In genomic region chr5:78629590-78629989, GRCh38 we compare ENCODE assay signal across 12 cellular contexts. TPM values are rescaled to one million over a fixed set of nuclear protein-coding genes. Genes with fewer than 3 reads are reported as not detected.
A peak's percentile ranks its signal among the peaks of the same experiment; 100 is the strongest.
DNase-seq lines count a peak whose midpoint lies in the region; ATAC-seq and TF ChIP-seq lines count a peak whose summit lies in the region.
"Had no signal": no experiment of that assay in that cellular context is flagged by ENCODE, and none has a peak within 500 bp of the region (broad histone marks: within the 10 kb centered on the region; RNA-seq: fewer than 3 reads in every experiment).

No MANE protein-coding gene starts in this region.

- no peak overlapping the region for H2BK15ac ChIP-seq in IMR-90 (ENCODE audit: low read depth, low read length)

- TF ChIP-seq CTCF in IMR-90 (conservative IDR thresholded peaks at IDR 0.05; ENCODE audit: low read depth, low read length), result no peak
- no peak for TF ChIP-seq CTCF in uterus (IDR thresholded peaks at IDR 0.05)
- no peak for TF ChIP-seq CTCF in omental fat pad (IDR thresholded peaks at IDR 0.05)

- no peak for TF ChIP-seq RAD21 in IMR-90 (IDR thresholded peaks at IDR 0.05; ENCODE audit: low read length)

- no peak overlapping the region; the same call in 1 of the 2 replicates for H3K14ac ChIP-seq in IMR-90 (replicated peaks; ENCODE audit: low read depth, low read length)

- POLR2A ChIA-PET in IMR-90 (lab: Charles Lee; ENCODE audit: unreplicated experiment), result no interaction called here

- no peaks in the 10 kb centered on the region for H3K27me3 ChIP-seq in BLaER1 treated with 17β-estradiol and CSF1 and Interleukin-3, amounts not matched to agents 10 nM and 100 nM
- H3K27me3 ChIP-seq in IMR-90 (ENCODE audit: control insufficient read depth, insufficient read depth, low read length) (no peaks in the 10 kb centered on the region), uterus (no peaks in the 10 kb centered on the region)

- H3K18ac ChIP-seq in IMR-90 (ENCODE audit: low read depth, low read length), result no peak overlapping the region

- DNase-seq in IMR-90 (no peak), uterus (no peak), SW 1271 (lab: John Stamatoyannopoulos, UW) (no peak), AG20443 (ENCODE audit: low spot score) (no peak), omental fat pad (ENCODE audit: low spot score) (no peak)
- DNase-seq: Calu3; CD4-positive, CD25-positive, alpha-beta regulatory T cell; DMS 273 treated with DMSO at 0.1 percent for 48 hours; H7 had no signal

- H3K56ac ChIP-seq in IMR-90 (ENCODE audit: extremely low read depth, insufficient read depth, low read length), result no peak overlapping the region

- peaks cover 37 to 88% of the 10 kb centered on the region in 2 experiments for H3K79me1 ChIP-seq in IMR-90 (ENCODE audit: low read depth in 1 of 2, low read length in 2 of 2)

- in situ Hi-C loops in IMR-90 (cut with MboI; ENCODE audit: low sequenced_read_pairs), result no loop called here

- no TSS peak for BruUV-seq in IMR-90 (replicated peaks; lab: Mats Ljungman, UMichigan)

- H3K9ac ChIP-seq in BLaER1 treated with 17β-estradiol and CSF1 and Interleukin-3, amounts not matched to agents 10 nM and 100 nM, result no peak overlapping the region
- H3K9ac ChIP-seq in IMR-90 (ENCODE audit: low read depth, low read length), result no peak overlapping the region

- H3K27ac ChIP-seq in BLaER1 treated with 17β-estradiol and CSF1 and Interleukin-3, amounts not matched to agents 10 nM and 100 nM, result no peak overlapping the region
- H3K27ac ChIP-seq in IMR-90 (ENCODE audit: insufficient read depth, low read length) (no peak overlapping the region), mesodermal cell (ENCODE audit: low read depth, low read length, severe bottlenecking) (peak overlapping the region; percentile 64), uterus (peak overlapping the region; percentile 75 to 79)

- CTCF ChIA-PET in IMR-90 (lab: Yijun Ruan, JAX), result interaction anchor here (0.6 kb wide), 1 partner anchor 8 kb away, joined by 3 read pairs; no protein-coding TSS in a partner anchor

- H2AFZ ChIP-seq in IMR-90 (replicated peaks; ENCODE audit: low read length, poor library complexity), result no peak overlapping the region
- H2AFZ ChIP-seq: GM23338 had no signal

- TF ChIP-seq POLR2A in IMR-90 (IDR thresholded peaks at IDR 0.05; ENCODE audit: low read depth, low read length) (no peak), uterus (IDR thresholded peaks at IDR 0.05) (no peak)

- H2BK120ac ChIP-seq in IMR-90 (ENCODE audit: low read depth, low read length), result no peak overlapping the region

- peak overlapping the region; percentile 43; the same call in 1 of the 2 replicates for H3K23ac ChIP-seq in IMR-90 (ENCODE audit: low read depth, low read length)

- H3K36me3 ChIP-seq in BLaER1 treated with 17β-estradiol and CSF1 and Interleukin-3, amounts not matched to agents 10 nM and 100 nM, result peaks cover 0 to 72% (median 0%) of the 10 kb centered on the region in 11 experiments; a peak in 8 of 22 replicates
- peaks cover 58% of the 10 kb centered on the region for H3K36me3 ChIP-seq in IMR-90 (ENCODE audit: control insufficient read depth, insufficient read depth, low read length)
- peaks cover 75% of the 10 kb centered on the region for H3K36me3 ChIP-seq in mesodermal cell (ENCODE audit: control insufficient read depth, insufficient read depth, low read length)
- no peaks in the 10 kb centered on the region for H3K36me3 ChIP-seq in uterus

- peak overlapping the region; percentile 20; the same call in 1 of the 2 replicates for H2AK5ac ChIP-seq in IMR-90 (ENCODE audit: low read depth, low read length)

- H3K4me1 ChIP-seq in BLaER1 treated with 17β-estradiol and CSF1 and Interleukin-3, amounts not matched to agents 10 nM and 100 nM, result peaks cover 59 to 73% (median 66%) of the 10 kb centered on the region in 10 experiments
- H3K4me1 ChIP-seq in IMR-90 (ENCODE audit: control insufficient read depth, insufficient read depth, low read length) (peaks cover 28% of the 10 kb centered on the region), mesodermal cell (ENCODE audit: control insufficient read depth, insufficient read depth, low read length, poor library complexity, severe bottlenecking) (peaks cover 36% of the 10 kb centered on the region), uterus (peaks cover 0 to 11% of the 10 kb centered on the region in 2 donors)

- ATAC-seq in IMR-90 (ENCODE audit: low read depth) (no peak), omental fat pad (ENCODE audit: low FRiP score) (no peak)
- ATAC-seq: GM23338 had no signal

- no peak overlapping the region for H4K5ac ChIP-seq in IMR-90 (ENCODE audit: low read depth, low read length)

- no peak overlapping the region for H4K8ac ChIP-seq in IMR-90 (ENCODE audit: low read depth in 2 of 2, low read length in 2 of 2)

- no peak overlapping the region for H2AK9ac ChIP-seq in IMR-90 (replicated peaks; ENCODE audit: low read depth, low read length, poor library complexity)

- intact Hi-C loops in IMR-90 (cut with micrococcal nuclease) (loop anchor here (5.0 to 10.0 kb wide), 3 partner anchors 162 to 305 kb away; partner anchors contain the start of gene SCAMP1), uterus (cut with DNase I; ENCODE audit: low total_unique reads) (no loop called here)

- peak overlapping the region; percentile 66 to 90 (median 83); a peak in 21 of 22 replicates for H3K4me2 ChIP-seq in BLaER1 treated with 17β-estradiol and CSF1 and Interleukin-3, amounts not matched to agents 10 nM and 100 nM
- no peak overlapping the region for H3K4me2 ChIP-seq in IMR-90 (ENCODE audit: low read depth, low read length)
- H3K4me2 ChIP-seq: GM23338 had no signal

- H3K9me3 ChIP-seq in BLaER1 treated with 17β-estradiol and CSF1 and Interleukin-3, amounts not matched to agents 10 nM and 100 nM (replicated peaks in 1 of 11), result peaks cover 0 to 27% (median 0%) of the 10 kb centered on the region in 11 experiments; a peak in 5 of 22 replicates
- no peaks in the 10 kb centered on the region for H3K9me3 ChIP-seq in IMR-90 (ENCODE audit: control insufficient read depth, insufficient read depth, low read length)
- peaks cover 8% of the 10 kb centered on the region for H3K9me3 ChIP-seq in mesodermal cell (ENCODE audit: control insufficient read depth, low read length)
- H3K9me3 ChIP-seq in uterus, result no peaks in the 10 kb centered on the region

- no peak overlapping the region for H4K91ac ChIP-seq in IMR-90 (ENCODE audit: insufficient read depth, low read depth, low read length)

- no peak overlapping the region for H2BK5ac ChIP-seq in IMR-90 (ENCODE audit: low read depth, low read length, poor library complexity, severe bottlenecking)

- no peak overlapping the region for H3K4ac ChIP-seq in IMR-90 (ENCODE audit: low read depth, low read length)

- no peak overlapping the region for H3K4me3 ChIP-seq in BLaER1 treated with 17β-estradiol and CSF1 and Interleukin-3, amounts not matched to agents 10 nM and 100 nM
- H3K4me3 ChIP-seq in IMR-90 (ENCODE audit: insufficient read depth, low read depth, low read length), result no peak overlapping the region
- H3K4me3 ChIP-seq in mesodermal cell (ENCODE audit: extremely low read depth, insufficient read depth, low read length, poor library complexity, severe bottlenecking), result no peak overlapping the region
- H3K4me3 ChIP-seq in uterus, result no peak overlapping the region
- H3K4me3 ChIP-seq: GM23338 had no signal

- dilution Hi-C loops in IMR-90 (cut with HindIII; ENCODE audit: low sequenced_read_pairs, unreplicated experiment), result no loop called here

- H3K9me1 ChIP-seq in IMR-90 (ENCODE audit: insufficient read depth, low read length), result peaks cover 34% of the 10 kb centered on the region

- H2BK20ac ChIP-seq in IMR-90 (ENCODE audit: low read depth, low read length), result no peak overlapping the region

- H4K20me1 ChIP-seq in BLaER1 treated with 17β-estradiol and CSF1 and Interleukin-3, amounts not matched to agents 10 nM and 100 nM, result peaks cover 0 to 19% (median 0%) of the 10 kb centered on the region in 11 experiments; a peak in 4 of 22 replicates
- peaks cover 41% of the 10 kb centered on the region; the same call in 1 of the 2 replicates for H4K20me1 ChIP-seq in IMR-90 (ENCODE audit: insufficient read depth, low read length)

- 80% methylated on average over 1 of the region's 3 CpGs; no CpG with 5 or more reads in 1 of the 2 experiments for WGBS in IMR-90 (ENCODE audit: extremely low coverage in 2 of 2, insufficient read length in 1 of 2), 2 experiments
- WGBS in mesodermal cell (ENCODE audit: insufficient coverage in 2 of 2), 2 experiments, result 94 to 97% methylated on average over 3 of the region's 3 CpGs

TF ChIP-seq in IMR-90, 13 proteins besides CTCF, POLR2A, EP300 and RAD21:
- TF ChIP-seq BHLHE40 (IDR thresholded peaks at IDR 0.05; ENCODE audit: low read depth, low read length) (no peak), MAZ (IDR thresholded peaks at IDR 0.05; ENCODE audit: borderline replicate concordance, low read depth, low read length) (no peak), CEBPB (IDR thresholded peaks at IDR 0.05; ENCODE audit: low read depth, low read length) (no peak), USF2 (IDR thresholded peaks at IDR 0.05; ENCODE audit: low read depth, low read length) (no peak), MAFK (IDR thresholded peaks at IDR 0.05; ENCODE audit: low read depth, low read length) (no peak)

RNA-seq across cellular contexts. Expression of gene LHFPL2, which starts 19.0 kb away (rescaled TPM):
- 11.1 and 11.3 TPM in 2 replicates for total RNA-seq in IMR-90 (2012; rRNA removed)
- 5.0 and 6.5 TPM in 2 replicates for polyA plus RNA-seq in IMR-90 (2012; rRNA removed)
- polyA plus RNA-seq in IMR-90 (2012; cell fraction: cytosol; rRNA removed), result 3.8 and 6.1 TPM in 2 replicates
- polyA plus RNA-seq in IMR-90 (2012; cell fraction: nucleus; rRNA removed; ENCODE audit: low replicate concordance), result 4.8 and 12.1 TPM in 2 replicates
- polyA plus RNA-seq in mesodermal cell (2013, experiment 1 of 2), result 40.1 TPM
- polyA plus RNA-seq in mesodermal cell (2013, experiment 2 of 2), result 47.4 TPM
- total RNA-seq in uterus, result 100 to 1,000 TPM in 1 of 4 donors, 10 to 100 TPM in 3; 14.7 to 127 (median 28.0) TPM
- 100 to 1,000 TPM in 1 of 4 donors, 10 to 100 TPM in 3; 37.1 to 146 (median 45.9) TPM for total RNA-seq in omental fat pad

Comparison
In these comparisons a context has a peak if more than half of its experiments do, and no peak if none do; other contexts are left out.
1. H3K27ac ChIP-seq: peak in mesodermal cell (single experiment) and uterus (2 of 2); none in BLaER1 treated with 17β-estradiol and CSF1 and Interleukin-3, amounts not matched to agents 10 nM and 100 nM (0 of 11) and IMR-90 (single experiment).